8 cellular contexts compared by ENCODE assay signal in genomic region chr9:68844623-68845612, GRCh38.
DNase-seq lines count a peak whose midpoint lies in the region; ATAC-seq and TF ChIP-seq lines count a peak whose summit lies in the region.

No MANE protein-coding gene starts in this region.

- no peaks in the 10 kb centered on the region for H3K27me3 Mint-ChIP-seq in T-helper 1 cell treated with Interleukin-12 subunit alpha and Interleukin-12 subunit beta and Interleukin-4 antibody, amounts not matched to agents 30 μg/mL and 1 μg/mL, for 36 hours (ENCODE audit: low read depth)

- no peaks in the 10 kb centered on the region for H3K27me3 ChIP-seq in sigmoid colon

- TF ChIP-seq CTCF in fibroblast of villous mesenchyme (IDR thresholded peaks at IDR 0.05; ENCODE audit: insufficient read depth, low read depth, low read length) (peak; percentile 62), sigmoid colon (IDR thresholded peaks at IDR 0.05) (peak in 1 of 4 experiments; percentile 37)

- no peak for TF ChIP-seq EP300 in sigmoid colon (IDR thresholded peaks at IDR 0.05)

- no peaks in the 10 kb centered on the region for H3K36me3 ChIP-seq in sigmoid colon

- H3K27ac Mint-ChIP-seq in T-helper 1 cell treated with Interleukin-12 subunit alpha and Interleukin-12 subunit beta and Interleukin-4 antibody, amounts not matched to agents 30 μg/mL and 1 μg/mL, for 36 hours = peak overlapping the region; percentile 21

- no peak overlapping the region for H3K27ac ChIP-seq in sigmoid colon

- ATAC-seq in GM19351 (IDR thresholded peaks at IDR 0.05; ENCODE audit: unreplicated experiment) = peak; percentile 36

- DNase-seq in D341Med (ENCODE audit: low spot score) (peak; percentile 54), HT-29 (ENCODE audit: low spot score) (peak; percentile 68), fibroblast of villous mesenchyme (ENCODE audit: low read depth) (peak; percentile 24), posterior cingulate gyrus (peak in 6 of 10 donors; percentile 29 to 84 (median 47)), sigmoid colon (no peak), NCI-H510A (lab: John Stamatoyannopoulos, UW) (no peak)

- intact Hi-C loops in posterior cingulate gyrus (cut with DNase I) = no loop called here
- intact Hi-C loops in sigmoid colon (cut with DNase I) = loop anchor here (5.0 kb wide), 2 partner anchors 38 to 53 kb away; no protein-coding TSS in a partner anchor

- no peaks in the 10 kb centered on the region for H3K36me3 Mint-ChIP-seq in T-helper 1 cell treated with Interleukin-12 subunit alpha and Interleukin-12 subunit beta and Interleukin-4 antibody, amounts not matched to agents 30 μg/mL and 1 μg/mL, for 36 hours (ENCODE audit: low read depth)

- peaks cover 3% of the 10 kb centered on the region for H3K4me1 Mint-ChIP-seq in T-helper 1 cell treated with Interleukin-12 subunit alpha and Interleukin-12 subunit beta and Interleukin-4 antibody, amounts not matched to agents 30 μg/mL and 1 μg/mL, for 36 hours (ENCODE audit: low read depth)

- H3K4me1 ChIP-seq in sigmoid colon = peaks cover 0 to 22% (median 14%) of the 10 kb centered on the region in 4 donors

- no peak overlapping the region for H3K4me3 ChIP-seq in fibroblast of villous mesenchyme (ENCODE audit: low read depth, low read length)
- H3K4me3 ChIP-seq in sigmoid colon = no peak overlapping the region

- no peak for TF ChIP-seq POLR2A in sigmoid colon (IDR thresholded peaks at IDR 0.05)

- no peaks in the 10 kb centered on the region for H3K9me3 ChIP-seq in sigmoid colon

- no peak overlapping the region for H3K4me3 Mint-ChIP-seq in T-helper 1 cell treated with Interleukin-12 subunit alpha and Interleukin-12 subunit beta and Interleukin-4 antibody, amounts not matched to agents 30 μg/mL and 1 μg/mL, for 36 hours

- WGBS in sigmoid colon, 2 donors = 73 to 85% methylated on average over 13 of the region's 13 CpGs

- no peaks in the 10 kb centered on the region for H3K9me3 Mint-ChIP-seq in T-helper 1 cell treated with Interleukin-12 subunit alpha and Interleukin-12 subunit beta and Interleukin-4 antibody, amounts not matched to agents 30 μg/mL and 1 μg/mL, for 36 hours

Comparison
In these comparisons a context has a peak if more than half of its experiments do, and no peak if none do; other contexts are left out.
1. DNase-seq: peak in D341Med (single experiment), HT-29 (single experiment), fibroblast of villous mesenchyme (single experiment) and posterior cingulate gyrus (6 of 10); none in sigmoid colon (single experiment) and NCI-H510A (single experiment).